Comparison of ENCODE assay signal across 1 cellular context in genomic region chr19:42244452-42245220, GRCh38.
A peak's percentile ranks its signal among the peaks of the same experiment; 100 is the strongest.
TF ChIP-seq lines count a peak whose summit lies in the region.

No MANE protein-coding gene starts in this region.

TF ChIP-seq in GM12878, 131 proteins besides CTCF, POLR2A, EP300 and RAD21 (continued from another document):
- TF ChIP-seq, protein P1, sequence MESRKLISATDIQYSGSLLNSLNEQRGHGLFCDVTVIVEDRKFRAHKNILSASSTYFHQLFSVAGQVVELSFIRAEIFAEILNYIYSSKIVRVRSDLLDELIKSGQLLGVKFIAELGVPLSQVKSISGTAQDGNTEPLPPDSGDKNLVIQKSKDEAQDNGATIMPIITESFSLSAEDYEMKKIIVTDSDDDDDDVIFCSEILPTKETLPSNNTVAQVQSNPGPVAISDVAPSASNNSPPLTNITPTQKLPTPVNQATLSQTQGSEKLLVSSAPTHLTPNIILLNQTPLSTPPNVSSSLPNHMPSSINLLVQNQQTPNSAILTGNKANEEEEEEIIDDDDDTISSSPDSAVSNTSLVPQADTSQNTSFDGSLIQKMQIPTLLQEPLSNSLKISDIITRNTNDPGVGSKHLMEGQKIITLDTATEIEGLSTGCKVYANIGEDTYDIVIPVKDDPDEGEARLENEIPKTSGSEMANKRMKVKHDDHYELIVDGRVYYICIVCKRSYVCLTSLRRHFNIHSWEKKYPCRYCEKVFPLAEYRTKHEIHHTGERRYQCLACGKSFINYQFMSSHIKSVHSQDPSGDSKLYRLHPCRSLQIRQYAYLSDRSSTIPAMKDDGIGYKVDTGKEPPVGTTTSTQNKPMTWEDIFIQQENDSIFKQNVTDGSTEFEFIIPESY (IDR thresholded peaks at IDR 0.05): 0 out of 2 replicates have a peak, but pooled peaks have one; percentile 18
- peak; percentile 96 for TF ChIP-seq CREM (IDR thresholded peaks at IDR 0.05; ENCODE audit: low read depth)
- peak; percentile 54 for TF ChIP-seq GATAD2B (conservative IDR thresholded peaks at IDR 0.05; ENCODE audit: low read depth)
- TF ChIP-seq CEBPZ (IDR thresholded peaks at IDR 0.05; ENCODE audit: low read depth, low read length): no peak
- no peak; the same call in 1 of the 2 replicates for TF ChIP-seq SMAD5 (IDR thresholded peaks at IDR 0.05; ENCODE audit: low read depth)
- peak; percentile 85 for TF ChIP-seq USF1 (IDR thresholded peaks at IDR 0.05; ENCODE audit: borderline replicate concordance, extremely low read length, insufficient read depth, low read depth, low read length)
- TF ChIP-seq YBX1 (IDR thresholded peaks at IDR 0.05): no peak
TF ChIP-seq in GM12878: peak in this region for 54.
